ENCODE assay signal across 21 cellular contexts in the genomic region with DNA sequence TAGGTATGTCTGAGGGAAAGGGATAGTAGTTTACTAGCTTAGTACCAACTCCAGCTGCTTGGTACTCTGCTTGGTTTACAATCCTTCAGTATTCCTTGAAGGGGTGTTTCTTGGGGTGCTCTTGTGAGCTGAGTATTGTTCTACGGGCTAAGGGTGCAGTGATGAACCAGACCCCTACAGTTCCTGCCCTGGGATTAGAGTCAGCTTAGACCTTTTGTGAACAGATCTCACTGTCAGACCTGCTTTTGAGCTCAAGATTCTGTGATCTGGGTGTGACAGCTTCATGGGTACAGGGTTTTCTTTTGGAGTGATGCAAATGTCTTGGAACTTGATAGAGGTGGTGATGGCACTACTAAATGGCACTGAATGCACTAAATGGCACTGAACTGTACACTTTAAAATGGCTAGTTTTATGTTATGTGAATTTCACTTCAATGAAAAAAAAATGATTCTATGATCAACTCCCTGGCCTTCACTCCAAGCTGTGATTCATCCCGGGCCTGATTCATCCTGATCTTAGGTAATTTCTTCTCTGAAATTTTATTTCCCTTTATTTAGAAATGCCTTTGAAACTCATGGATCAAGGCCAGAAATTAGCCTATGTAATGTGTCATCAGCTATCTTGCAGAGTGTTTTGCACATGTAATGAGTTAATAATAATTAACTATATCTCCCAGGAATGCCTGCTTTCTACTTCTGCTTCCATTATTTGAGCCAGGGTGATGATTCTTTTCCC.
DNase-seq lines count a peak whose midpoint lies in the region; ATAC-seq and TF ChIP-seq lines count a peak whose summit lies in the region.
"Had no signal": no experiment of that assay in that cellular context is flagged by ENCODE, and none has a peak within 500 bp of the region (broad histone marks: within the 10 kb centered on the region; RNA-seq: fewer than 3 reads in every experiment).

No MANE protein-coding gene starts in this region.

- DNase-seq in Caki2 (ENCODE audit: low read depth) (peak; percentile 56), PC-3 (peak; percentile 31), cardiac fibroblast (ENCODE audit: low read depth in 2 of 2) (peak; percentile 16 to 26), kidney epithelial cell (ENCODE audit: low read depth) (peak; percentile 18), NCI-H2081 treated with DMSO at 0.1 percent for 48 hours (lab: John Stamatoyannopoulos, UW) (no peak), NCI-H1930 (lab: John Stamatoyannopoulos, UW) (no peak), DMS53 treated with DMSO at 0.1 percent for 48 hours (lab: John Stamatoyannopoulos, UW; ENCODE audit: unreplicated experiment) (no peak), NCI-H345 treated with DMSO at 0.1 percent for 48 hours (lab: John Stamatoyannopoulos, UW; ENCODE audit: unreplicated experiment) (no peak)
- DNase-seq: activated CD4-positive, alpha-beta memory T cell treated with anti-CD3 and anti-CD28 coated beads, Interleukin-2, amount 10 ng/mL, durations not matched to agents 7 days and 5 days; activated naive CD8-positive, alpha-beta T cell treated with anti-CD3 and anti-CD28 coated beads for 36 hours; activated T-cell treated with anti-CD3 and anti-CD28 coated beads, Interleukin-2, amount 50 U/mL, for 48 hours; effector memory CD8-positive, alpha-beta T cell; H7; left colon; NCI-H524; occipital lobe; OCI-M1; sigmoid colon; stimulated activated CD4-positive, alpha-beta T cell treated with anti-CD3 and anti-CD28 coated beads, Interleukin-4, amount 100 ng/mL, for 1 hour; stimulated activated CD8-positive, alpha-beta memory T cell treated with anti-CD3 and anti-CD28 coated beads, Interleukin-4, amount 100 ng/mL, for 48 hours had no signal

- BruUV-seq in PC-3 (replicated peaks; lab: Mats Ljungman, UMichigan): no TSS peak

- no peaks in the 10 kb centered on the region for H3K4me1 ChIP-seq in PC-3 (ENCODE audit: insufficient read depth, low read length)
- H3K4me1 ChIP-seq: sigmoid colon, suprapubic skin had no signal

- H2AFZ ChIP-seq in PC-3 (ENCODE audit: low read length): no peak overlapping the region

- no peaks in the 10 kb centered on the region for H3F3A ChIP-seq in PC-3 (ENCODE audit: low read length, unreplicated experiment)

- H3K79me2 ChIP-seq in PC-3 (ENCODE audit: low read length): no peaks in the 10 kb centered on the region

- H3K9me3 ChIP-seq in PC-3 (ENCODE audit: low read length): no peaks in the 10 kb centered on the region
- H3K9me3 ChIP-seq: sigmoid colon, suprapubic skin had no signal

- H3K27ac ChIP-seq in PC-3 (ENCODE audit: low read length): no peak overlapping the region
- H3K27ac ChIP-seq: sigmoid colon, suprapubic skin had no signal

- in situ Hi-C loops in Caki2 (cut with HindIII; ENCODE audit: low pct_unique_long_range_greater_than_20kb, low sequenced_read_pairs): no loop called here

- H3K4me3 ChIP-seq in PC-3 (ENCODE audit: low read length) (no peak overlapping the region), cardiac fibroblast (replicated peaks in 1 of 2; ENCODE audit: low read depth in 2 of 2, low read length in 2 of 2) (no peak overlapping the region), kidney epithelial cell (ENCODE audit: low read depth, low read length) (no peak overlapping the region)
- H3K4me3 ChIP-seq: sigmoid colon, suprapubic skin had no signal

- ATAC-seq in PC-3: no peak
- ATAC-seq: effector memory CD8-positive, alpha-beta T cell; left colon had no signal

- no peak overlapping the region for H3K9ac ChIP-seq in PC-3 (ENCODE audit: low read length)

- H3K36me3 ChIP-seq in PC-3 (ENCODE audit: low read depth, low read length): no peaks in the 10 kb centered on the region
- H3K36me3 ChIP-seq in kidney epithelial cell (ENCODE audit: control insufficient read depth, insufficient read depth, low read length): no peaks in the 10 kb centered on the region
- H3K36me3 ChIP-seq: sigmoid colon, suprapubic skin had no signal

- no peaks in the 10 kb centered on the region for H3K27me3 ChIP-seq in PC-3 (ENCODE audit: low read length)
- H3K27me3 ChIP-seq in kidney epithelial cell (ENCODE audit: control insufficient read depth, insufficient read depth, low read length): no peaks in the 10 kb centered on the region
- H3K27me3 ChIP-seq: sigmoid colon, suprapubic skin had no signal

- no peaks in the 10 kb centered on the region for H3K9me2 ChIP-seq in PC-3 (replicated peaks; ENCODE audit: low read length)

- no peak overlapping the region for H3K4me2 ChIP-seq in PC-3 (ENCODE audit: low read length)

- TF ChIP-seq CTCF in PC-3 (conservative IDR thresholded peaks at IDR 0.05; ENCODE audit: low read depth, low read length): no peak
- no peak for TF ChIP-seq CTCF in cardiac fibroblast (IDR thresholded peaks at IDR 0.05; ENCODE audit: low read depth, low read length)
- no peak for TF ChIP-seq CTCF in kidney epithelial cell (IDR thresholded peaks at IDR 0.05; ENCODE audit: insufficient read depth, low read length, poor library complexity, severe bottlenecking)

- POLR2A ChIA-PET in PC-3 (lab: Charles Lee; ENCODE audit: unreplicated experiment): no interaction called here

- CTCF ChIA-PET in PC-3 (lab: Charles Lee): no interaction called here

- intact Hi-C loops in PC-3 (cut with micrococcal nuclease): no loop called here

- H4K20me1 ChIP-seq in PC-3 (ENCODE audit: low read length): no peaks in the 10 kb centered on the region

Comparison
In these comparisons a context has a peak if more than half of its experiments do, and no peak if none do; other contexts are left out.
1. DNase-seq: peak in Caki2 (single experiment), PC-3 (single experiment), cardiac fibroblast (2 of 2) and kidney epithelial cell (single experiment); none in NCI-H2081 treated with DMSO at 0.1 percent for 48 hours (single experiment), NCI-H1930 (0 of 2), DMS53 treated with DMSO at 0.1 percent for 48 hours (single experiment) and NCI-H345 treated with DMSO at 0.1 percent for 48 hours (single experiment).